Comparison of ENCODE assay signal across 26 cellular contexts in genomic region chr14:60506010-60506409, GRCh38. TPM values are rescaled to one million over a fixed set of nuclear protein-coding genes. Genes with fewer than 3 reads are reported as not detected.
"Had no signal": no experiment of that assay in that cellular context is flagged by ENCODE, and none has a peak within 500 bp of the region (broad histone marks: within the 10 kb centered on the region; RNA-seq: fewer than 3 reads in every experiment).

No MANE protein-coding gene starts in this region.

- H3K36me3 ChIP-seq: ascending aorta had no signal

- H3K4me3 ChIP-seq: ascending aorta, body of pancreas had no signal

- H3K4me2 ChIP-seq: SK-N-SH had no signal

- H3K27ac ChIP-seq: ascending aorta, body of pancreas, VCaP had no signal

- ATAC-seq: activated CD4-positive, alpha-beta T cell treated with anti-CD3 and anti-CD28 coated beads for 36 hours; activated CD8-positive, alpha-beta T cell treated with anti-CD3 and anti-CD28 coated beads, Interleukin-2, amount 10 ng/mL, durations not matched to agents 7 days and 5 days; body of pancreas; Right ventricle myocardium inferior had no signal

- DNase-seq: activated CD4-positive, alpha-beta T cell treated with anti-CD3 and anti-CD28 coated beads for 36 hours; activated CD8-positive, alpha-beta memory T cell treated with anti-CD3 and anti-CD28 coated beads, Interleukin-2, amount 50 U/mL, for 48 hours; activated CD8-positive, alpha-beta T cell treated with anti-CD3 and anti-CD28 coated beads, Interleukin-2, amount 10 ng/mL, durations not matched to agents 7 days and 5 days; activated naive CD4-positive, alpha-beta T cell; activated T-cell treated with anti-CD3 and anti-CD28 coated beads, Interleukin-2, amount 50 U/mL, for 1 hour; amniotic stem cell; body of pancreas; central memory CD4-positive, alpha-beta T cell; MM.1S; NCI-H1105; NCI-H1436; NCI-H1694 treated with DMSO at 0.1 percent for 48 hours; NCI-H2029 treated with DMSO at 0.1 percent for 48 hours; NCI-H345; NCI-H510A; NCI-H526 treated with DMSO at 0.1 percent for 48 hours; NCI-H82; RPMI8226; T-helper 1 cell had no signal

- H3K9me3 ChIP-seq: ascending aorta, body of pancreas, SK-N-SH had no signal

- H3K9ac ChIP-seq: SK-N-SH had no signal

- FAIRE-seq: bronchial epithelial cell had no signal

RNA-seq across cellular contexts. Expression of gene SIX6, which starts 2.9 kb away (rescaled TPM):
- total RNA-seq: activated CD4-positive, alpha-beta T cell treated with anti-CD3 and anti-CD28 coated beads for 36 hours; activated CD8-positive, alpha-beta T cell treated with anti-CD3 and anti-CD28 coated beads, Interleukin-2, amount 10 ng/mL, durations not matched to agents 7 days and 5 days; ascending aorta; body of pancreas; bronchial epithelial cell; OCI-LY7; Right ventricle myocardium inferior; T-helper 2 cell treated with Interferon-gamma antibody and Interleukin-4, amounts not matched to agents 100 ng/mL and 5 ng/mL, for 36 hours had no signal
- polyA plus RNA-seq: SK-N-SH had no signal

RNA-seq across cellular contexts. Expression of gene C14orf39, which starts 20.1 kb away (rescaled TPM):
- total RNA-seq: activated CD4-positive, alpha-beta T cell treated with anti-CD3 and anti-CD28 coated beads for 36 hours; activated CD8-positive, alpha-beta T cell treated with anti-CD3 and anti-CD28 coated beads, Interleukin-2, amount 10 ng/mL, durations not matched to agents 7 days and 5 days; body of pancreas; OCI-LY7; Right ventricle myocardium inferior; T-helper 2 cell treated with Interferon-gamma antibody and Interleukin-4, amounts not matched to agents 100 ng/mL and 5 ng/mL, for 36 hours had no signal
